In the genomic region with DNA sequence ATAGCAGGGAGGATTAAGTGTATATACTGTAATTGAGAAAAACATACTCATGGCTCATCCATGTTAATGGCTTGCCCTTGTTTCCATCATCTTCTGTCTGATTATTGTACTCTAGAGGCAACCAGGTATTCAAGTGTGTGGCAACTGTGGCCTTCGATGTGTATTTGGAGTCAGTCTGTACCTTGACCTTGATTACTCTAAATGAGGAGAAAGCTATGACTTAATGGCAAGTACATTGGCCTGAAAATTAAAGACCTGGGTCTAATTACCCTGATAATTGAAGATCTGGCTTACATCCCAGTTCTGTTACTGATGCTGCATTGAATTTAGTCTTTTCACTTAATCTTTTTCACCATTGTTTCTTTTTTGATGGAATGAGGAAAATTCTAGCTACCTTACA, we compare ENCODE assay signal across 31 cellular contexts.
DNase-seq lines count a peak whose midpoint lies in the region; TF ChIP-seq lines count a peak whose summit lies in the region.
"Had no signal": no experiment of that assay in that cellular context is flagged by ENCODE, and none has a peak within 500 bp of the region (broad histone marks: within the 10 kb centered on the region; RNA-seq: fewer than 3 reads in every experiment).

No MANE protein-coding gene starts in this region.

- no peaks in the 10 kb centered on the region for H3K4me1 Mint-ChIP-seq in CD14-positive monocyte
- H3K4me1 Mint-ChIP-seq: activated T-helper 17 cell treated with anti-CD3 and anti-CD28 coated beads, Interleukin-2, amount 50 U/mL, for 72 hours; B cell; CD8-positive, alpha-beta memory T cell; naive B cell had no signal

- H3K9me3 ChIP-seq in HAP-1: no peaks in the 10 kb centered on the region
- H3K9me3 ChIP-seq: A549, spleen, thoracic aorta had no signal

- no peaks in the 10 kb centered on the region for H3K36me3 Mint-ChIP-seq in CD14-positive monocyte
- H3K36me3 Mint-ChIP-seq: CD8-positive, alpha-beta memory T cell; naive B cell had no signal

- H3K9me3 Mint-ChIP-seq in CD14-positive monocyte: peaks cover 0 to 8% (median 2%) of the 10 kb centered on the region in 7 donors
- H3K9me3 Mint-ChIP-seq: activated T-helper 17 cell treated with anti-CD3 and anti-CD28 coated beads, Interleukin-2, amount 50 U/mL, for 72 hours; naive B cell; stimulated activated naive CD8-positive, alpha-beta T cell treated with anti-CD3 and anti-CD28 coated beads, Interleukin-15, Interleukin-2, amounts not matched to agents 100 ng/mL and 50 ng/mL, for 24 hours; T-helper 2 cell treated with Interferon-gamma antibody and Interleukin-4, amounts not matched to agents 5 μg/mL and 100 μg/mL, for 36 hours had no signal

- H3K4me3 Mint-ChIP-seq in CD14-positive monocyte: no peak overlapping the region
- H3K4me3 Mint-ChIP-seq: activated CD8-positive, alpha-beta T cell treated with anti-CD3 and anti-CD28 coated beads, Interleukin-2, amount 10 ng/mL, durations not matched to agents 7 days and 5 days; activated T-helper 17 cell treated with anti-CD3 and anti-CD28 coated beads, Interleukin-2, amount 50 U/mL, for 72 hours; B cell; CD8-positive, alpha-beta memory T cell; naive B cell; stimulated activated naive CD8-positive, alpha-beta T cell treated with anti-CD3 and anti-CD28 coated beads, Interleukin-15, Interleukin-2, amounts not matched to agents 100 ng/mL and 50 ng/mL, for 24 hours; T-helper 2 cell treated with Interferon-gamma antibody and Interleukin-4, amounts not matched to agents 5 μg/mL and 100 μg/mL, for 36 hours had no signal

- no peak for TF ChIP-seq CTCF in CD14-positive monocyte (IDR thresholded peaks at IDR 0.05)

- in situ Hi-C loops in HAP-1 (cut with MboI; ENCODE audit: low sequenced_read_pairs): no loop called here

- intact Hi-C loops in CD14-positive monocyte (cut with micrococcal nuclease): no loop called here

- H3K27me3 ChIP-seq in HAP-1 (ENCODE audit: low read depth): no peaks in the 10 kb centered on the region
- H3K27me3 ChIP-seq: brain microvascular endothelial cell, dorsolateral prefrontal cortex, heart right ventricle, right atrium auricular region, spleen had no signal

- peaks cover 30% of the 10 kb centered on the region for H3K4me1 ChIP-seq in HAP-1
- H3K4me1 ChIP-seq: A549, heart right ventricle, right atrium auricular region, spleen had no signal

- peaks cover 0 to 2% (median 0%) of the 10 kb centered on the region in 3 donors for H3K27me3 Mint-ChIP-seq in CD14-positive monocyte (ENCODE audit: low read depth in 3 of 3)
- H3K27me3 Mint-ChIP-seq: activated T-helper 17 cell treated with anti-CD3 and anti-CD28 coated beads, Interleukin-2, amount 50 U/mL, for 72 hours; B cell; CD8-positive, alpha-beta memory T cell; naive B cell; stimulated activated naive CD8-positive, alpha-beta T cell treated with anti-CD3 and anti-CD28 coated beads, Interleukin-15, Interleukin-2, amounts not matched to agents 100 ng/mL and 50 ng/mL, for 24 hours had no signal

- no peaks in the 10 kb centered on the region for H3K36me3 ChIP-seq in HAP-1 (replicated peaks)
- H3K36me3 ChIP-seq: brain microvascular endothelial cell, heart right ventricle, right atrium auricular region, spleen, thoracic aorta had no signal

- DNase-seq in COR-L47 (lab: John Stamatoyannopoulos, UW): peak; percentile 77
- DNase-seq in HAP-1 (ENCODE audit: low spot score in 2 of 2): peak; percentile 18 to 79
- peak; percentile 50 to 60 for DNase-seq in NCI-H1930 (lab: John Stamatoyannopoulos, UW)
- peak; percentile 83 for DNase-seq in SK-N-DZ (ENCODE audit: low spot score)
- DNase-seq in anterior cingulate cortex (lab: John Stamatoyannopoulos, UW): no peak
- no peak for DNase-seq in NCI-H2107 (lab: John Stamatoyannopoulos, UW)
- no peak for DNase-seq in midbrain (lab: John Stamatoyannopoulos, UW)
- DNase-seq in CD14-positive monocyte (ENCODE audit: low spot score): no peak
- DNase-seq: activated CD4-positive, alpha-beta T cell treated with anti-CD3 and anti-CD28 coated beads for 1 hour; activated CD8-positive, alpha-beta T cell treated with anti-CD3 and anti-CD28 coated beads, Interleukin-2, amount 10 ng/mL, durations not matched to agents 7 days and 5 days; activated naive CD4-positive, alpha-beta T cell treated with anti-CD3 and anti-CD28 coated beads, Interleukin-2, amount 50 U/mL, for 16 hours; amniotic stem cell; brain microvascular endothelial cell; CD8-positive, alpha-beta memory T cell; dorsolateral prefrontal cortex; foreskin melanocyte; GM23248; heart right ventricle; kidney; naive B cell; NCI-H2029; SHP77; spleen; stimulated activated CD8-positive, alpha-beta memory T cell treated with anti-CD3 and anti-CD28 coated beads, Interleukin-4, amount 100 ng/mL, for 48 hours had no signal

- no peak overlapping the region for H3K27ac Mint-ChIP-seq in CD14-positive monocyte
- H3K27ac Mint-ChIP-seq: activated CD8-positive, alpha-beta T cell treated with anti-CD3 and anti-CD28 coated beads, Interleukin-2, amount 10 ng/mL, durations not matched to agents 7 days and 5 days; activated T-helper 17 cell treated with anti-CD3 and anti-CD28 coated beads, Interleukin-2, amount 50 U/mL, for 72 hours; B cell; CD8-positive, alpha-beta memory T cell; stimulated activated naive CD8-positive, alpha-beta T cell treated with anti-CD3 and anti-CD28 coated beads, Interleukin-15, Interleukin-2, amounts not matched to agents 100 ng/mL and 50 ng/mL, for 24 hours; T-helper 2 cell treated with Interferon-gamma antibody and Interleukin-4, amounts not matched to agents 5 μg/mL and 100 μg/mL, for 36 hours had no signal

- H3K4me3 ChIP-seq in HAP-1: no peak overlapping the region
- H3K4me3 ChIP-seq: A549, dorsolateral prefrontal cortex, GM23248, heart right ventricle, right atrium auricular region, spleen, thoracic aorta had no signal

Comparison
In these comparisons a context has a peak if more than half of its experiments do, and no peak if none do; other contexts are left out.
1. DNase-seq: peak in COR-L47 (single experiment), HAP-1 (2 of 2), NCI-H1930 (2 of 2) and SK-N-DZ (single experiment); none in anterior cingulate cortex (0 of 58), NCI-H2107 (single experiment), midbrain (single experiment) and CD14-positive monocyte (single experiment).